20 cellular contexts compared by ENCODE assay signal in the genomic region with DNA sequence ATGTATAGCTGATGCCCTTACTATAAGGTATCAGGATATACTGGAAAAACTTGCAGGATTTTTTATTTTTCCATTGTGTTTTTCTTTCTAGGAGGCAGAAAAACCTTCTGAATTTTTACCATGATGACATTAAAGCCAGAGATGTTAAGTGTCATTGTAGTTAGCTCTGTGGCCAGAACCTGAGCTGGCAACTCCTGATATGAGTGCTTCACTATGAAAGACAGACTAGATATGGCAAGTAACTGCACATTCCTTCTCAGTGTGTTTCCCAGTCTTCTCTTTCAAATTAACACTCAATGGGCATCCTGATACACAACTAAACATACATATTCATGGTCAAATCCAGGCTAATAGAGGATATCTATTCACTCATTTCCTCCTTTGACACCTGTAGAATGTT.
"Had no signal": no experiment of that assay in that cellular context is flagged by ENCODE, and none has a peak within 500 bp of the region (broad histone marks: within the 10 kb centered on the region; RNA-seq: fewer than 3 reads in every experiment).

No MANE protein-coding gene starts in this region.

- H3K4me3 ChIP-seq: K562, SJSA1, SK-N-MC had no signal

- DNase-seq: Kasumi-1, MM.1S, NCI-H1092 treated with DMSO at 0.1 percent for 48 hours, NCI-H1417, NCI-H1436 treated with DMSO at 0.1 percent for 48 hours, NCI-H1694, NCI-H187 treated with DMSO at 0.1 percent for 48 hours, NCI-H2081 treated with DMSO at 0.1 percent for 48 hours, NCI-H2227 treated with DMSO at 0.1 percent for 48 hours, NCI-H524, NCI-H526 treated with DMSO at 0.1 percent for 48 hours, NCI-H748 treated with DMSO at 0.1 percent for 48 hours, Right ventricle myocardium superior, RPMI8226, SIG-M5 had no signal

- H3K9me3 ChIP-seq: SJSA1 had no signal

- H3K27me3 ChIP-seq: SJSA1 had no signal

- H3K36me3 ChIP-seq: SJSA1 had no signal

- H3K4me2 ChIP-seq: KMS-11 had no signal

- H3K9ac ChIP-seq: KMS-11 had no signal

- H3K4me1 ChIP-seq: SJSA1 had no signal

- H3K27ac ChIP-seq: HL-60, KMS-11, SJSA1, SK-N-MC had no signal

- ATAC-seq: K562 had no signal
